Comparison of ENCODE assay signal across 15 cellular contexts in the genomic region with DNA sequence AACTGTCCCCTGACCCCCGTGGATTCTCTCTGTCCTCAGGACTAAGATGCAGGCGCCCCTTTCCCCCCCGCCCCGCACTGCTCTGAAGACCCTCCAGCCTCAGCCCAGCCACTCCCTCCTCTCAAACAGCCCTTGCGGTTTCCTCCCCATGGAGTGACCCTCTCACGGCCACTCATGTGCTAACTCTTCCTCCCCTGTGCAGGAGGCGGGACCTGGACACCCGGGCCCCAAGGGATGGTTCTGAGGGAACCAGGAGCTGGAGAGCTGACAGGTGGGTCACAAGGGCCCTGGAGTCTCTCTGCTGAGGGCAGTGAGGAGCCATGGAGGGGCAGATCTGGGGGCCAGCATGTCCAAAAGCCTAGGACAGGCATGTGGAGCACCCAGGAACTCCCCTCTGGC. TPM values are rescaled to one million over a fixed set of nuclear protein-coding genes. Genes with fewer than 3 reads are reported as not detected.
DNase-seq lines count a peak whose midpoint lies in the region; ATAC-seq and TF ChIP-seq lines count a peak whose summit lies in the region.
"Had no signal": no experiment of that assay in that cellular context is flagged by ENCODE, and none has a peak within 500 bp of the region (broad histone marks: within the 10 kb centered on the region; RNA-seq: fewer than 3 reads in every experiment).

No MANE protein-coding gene starts in this region.

- no peak for TF ChIP-seq POLR2A in esophagus squamous epithelium (IDR thresholded peaks at IDR 0.05)
- no peak for TF ChIP-seq POLR2A in ovary (IDR thresholded peaks at IDR 0.05)

- peaks cover 15% of the 10 kb centered on the region for H3K36me3 Mint-ChIP-seq in activated T-cell treated with anti-CD3 and anti-CD28 coated beads, Interleukin-2, amount 50 U/mL, for 24 hours (ENCODE audit: low read depth)

- 53 to 72% methylated on average over 2 to 6 of the region's 8 CpGs for WGBS in esophagus squamous epithelium, 2 donors
- 47 to 57% (median 50%) methylated on average over 8 of the region's 8 CpGs for WGBS in ovary, 3 donors

- intact Hi-C loops in esophagus squamous epithelium (cut with DNase I), result no loop called here
- intact Hi-C loops in ovary (cut with DNase I), result no loop called here

- peak overlapping the region in 1 of 11 experiments; percentile 14; a peak in 1 of 22 replicates for H3K27ac ChIP-seq in BLaER1 treated with 17β-estradiol and CSF1 and Interleukin-3, amounts not matched to agents 10 nM and 100 nM
- H3K27ac ChIP-seq in HEK293 (ENCODE audit: extremely low read depth, low read depth, low read length) (no peak overlapping the region), esophagus squamous epithelium (peak overlapping the region in 3 of 4 donors; percentile 95 to 97 (median 95)), ovary (peak overlapping the region; percentile 32 to 38)
- H3K27ac ChIP-seq: SJSA1 had no signal

- H3K36me3 ChIP-seq in BLaER1 treated with 17β-estradiol and CSF1 and Interleukin-3, amounts not matched to agents 10 nM and 100 nM, result peaks cover 0 to 26% (median 16%) of the 10 kb centered on the region in 11 experiments; a peak in 18 of 22 replicates
- H3K36me3 ChIP-seq in HEK293 (ENCODE audit: control insufficient read depth in 2 of 2, insufficient read depth in 1 of 2, low read length in 2 of 2) (no peaks in the 10 kb centered on the region), esophagus squamous epithelium (peaks cover 0 to 20% (median 0%) of the 10 kb centered on the region in 3 donors), ovary (no peaks in the 10 kb centered on the region)

- peaks cover 27 to 58% (median 45%) of the 10 kb centered on the region in 10 experiments for H3K4me1 ChIP-seq in BLaER1 treated with 17β-estradiol and CSF1 and Interleukin-3, amounts not matched to agents 10 nM and 100 nM
- H3K4me1 ChIP-seq in HEK293 (ENCODE audit: control insufficient read depth, insufficient read depth, low read length), result peaks cover 12% of the 10 kb centered on the region
- H3K4me1 ChIP-seq in esophagus squamous epithelium, result peaks cover 15 to 28% (median 16%) of the 10 kb centered on the region in 3 donors
- H3K4me1 ChIP-seq in ovary (ENCODE audit: insufficient read depth), result no peaks in the 10 kb centered on the region

- CTCF ChIA-PET in HEK293 (lab: Yijun Ruan, JAX), result interaction anchor here (0.6 to 2.3 kb wide), 7 partner anchors 9 to 318 kb away, joined by 3 to 24 read pairs (median 4); no protein-coding TSS in a partner anchor

- peaks cover 3 to 65% (median 60%) of the 10 kb centered on the region in 11 experiments; a peak in 20 of 22 replicates for H4K20me1 ChIP-seq in BLaER1 treated with 17β-estradiol and CSF1 and Interleukin-3, amounts not matched to agents 10 nM and 100 nM

- H3K4me2 ChIP-seq in BLaER1 treated with 17β-estradiol and CSF1 and Interleukin-3, amounts not matched to agents 10 nM and 100 nM, result peak overlapping the region; percentile 84 to 99 (median 90)

- H3K9me3 Mint-ChIP-seq in activated T-cell treated with anti-CD3 and anti-CD28 coated beads, Interleukin-2, amount 50 U/mL, for 24 hours, result no peaks in the 10 kb centered on the region

- no peaks in the 10 kb centered on the region for H3K27me3 ChIP-seq in BLaER1 treated with 17β-estradiol and CSF1 and Interleukin-3, amounts not matched to agents 10 nM and 100 nM
- no peaks in the 10 kb centered on the region for H3K27me3 ChIP-seq in esophagus squamous epithelium
- no peaks in the 10 kb centered on the region for H3K27me3 ChIP-seq in ovary
- H3K27me3 ChIP-seq: SJSA1 had no signal

- ATAC-seq in GM21576 (IDR thresholded peaks at IDR 0.05; ENCODE audit: unreplicated experiment), result no peak

- no peak for DNase-seq in esophagus squamous epithelium (lab: John Stamatoyannopoulos, UW)
- peak in 1 of 5 donors; percentile 46 for DNase-seq in ovary
- DNase-seq in NCI-H774 (lab: John Stamatoyannopoulos, UW), result no peak
- DNase-seq in activated T-cell treated with anti-CD3 and anti-CD28 coated beads, Interleukin-2, amount 50 U/mL, for 24 hours, result no peak
- DNase-seq in CD1c-positive myeloid dendritic cell (ENCODE audit: extremely low spot score), result no peak
- DNase-seq: activated CD4-positive, alpha-beta T cell treated with anti-CD3 and anti-CD28 coated beads for 48 hours; activated naive CD4-positive, alpha-beta T cell; cortex of kidney; DMS153; stimulated activated CD8-positive, alpha-beta memory T cell treated with anti-CD3 and anti-CD28 coated beads, Interleukin-4, amount 100 ng/mL, for 48 hours had no signal

- H3K27me3 Mint-ChIP-seq in activated T-cell treated with anti-CD3 and anti-CD28 coated beads, Interleukin-2, amount 50 U/mL, for 24 hours, result no peaks in the 10 kb centered on the region

- no peak overlapping the region for H3K4me3 Mint-ChIP-seq in activated T-cell treated with anti-CD3 and anti-CD28 coated beads, Interleukin-2, amount 50 U/mL, for 24 hours

- no peaks in the 10 kb centered on the region for H3K9me3 ChIP-seq in BLaER1 treated with 17β-estradiol and CSF1 and Interleukin-3, amounts not matched to agents 10 nM and 100 nM (replicated peaks in 1 of 11)
- H3K9me3 ChIP-seq in HEK293 (ENCODE audit: control insufficient read depth, insufficient read depth, low read depth, low read length) (no peaks in the 10 kb centered on the region), esophagus squamous epithelium (no peaks in the 10 kb centered on the region), ovary (no peaks in the 10 kb centered on the region)
- H3K9me3 ChIP-seq: SJSA1 had no signal

- H3K27ac Mint-ChIP-seq in activated T-cell treated with anti-CD3 and anti-CD28 coated beads, Interleukin-2, amount 50 U/mL, for 24 hours, result no peak overlapping the region

- peak overlapping the region in 10 of 11 experiments; percentile 6 to 96 (median 40); a peak in 16 of 22 replicates for H3K9ac ChIP-seq in BLaER1 treated with 17β-estradiol and CSF1 and Interleukin-3, amounts not matched to agents 10 nM and 100 nM

- H3K4me3 ChIP-seq in BLaER1 treated with 17β-estradiol and CSF1 and Interleukin-3, amounts not matched to agents 10 nM and 100 nM, result 0 out of 20 replicates have a peak overlapping the region, but pooled peaks of 2 of the 10 experiments have one; percentile 91 to 92
- H3K4me3 ChIP-seq in HEK293 (ENCODE audit: low read depth, low read length), result no peak overlapping the region
- H3K4me3 ChIP-seq in esophagus squamous epithelium, result no peak overlapping the region
- no peak overlapping the region for H3K4me3 ChIP-seq in ovary
- H3K4me3 ChIP-seq: SJSA1 had no signal

- no peak for TF ChIP-seq EP300 in ovary (IDR thresholded peaks at IDR 0.05)

- H3K4me1 Mint-ChIP-seq in activated T-cell treated with anti-CD3 and anti-CD28 coated beads, Interleukin-2, amount 50 U/mL, for 24 hours (ENCODE audit: low read depth), result peaks cover 22% of the 10 kb centered on the region

- POLR2A ChIA-PET in HEK293 (lab: Yijun Ruan, JAX), result interaction anchor here (0.6 to 1.1 kb wide), 3 partner anchors 50 to 167 kb away, joined by 3 to 7 read pairs (median 3); a partner anchor contains a TSS

- TF ChIP-seq CTCF in HEK293 (tag by site-specific recombination; IDR thresholded peaks at IDR 0.05) (no peak), esophagus squamous epithelium (IDR thresholded peaks at IDR 0.05) (no peak), ovary (IDR thresholded peaks at IDR 0.05) (no peak)

TF ChIP-seq in HEK293, 187 proteins besides CTCF, POLR2A, EP300 and RAD21:
- TF ChIP-seq ZNF341 (tag by site-specific recombination; IDR thresholded peaks at IDR 0.05; ENCODE audit: low read depth), result peak; percentile 76
- TF ChIP-seq OSR2 (tag by site-specific recombination; IDR thresholded peaks at IDR 0.05), result no peak
- no peak for TF ChIP-seq KLF16 (tag by site-specific recombination; IDR thresholded peaks at IDR 0.05)
- no peak for TF ChIP-seq ZNF48 (tag by site-specific recombination; IDR thresholded peaks at IDR 0.05)
- no peak for TF ChIP-seq ZNF596 (tag by site-specific recombination; IDR thresholded peaks at IDR 0.05)
- peak; percentile 15; the same call in 1 of the 2 replicates for TF ChIP-seq SP2 (tag by site-specific recombination; IDR thresholded peaks at IDR 0.05)
- TF ChIP-seq ZSCAN30 (tag by site-specific recombination; IDR thresholded peaks at IDR 0.05), result no peak

RNA-seq across cellular contexts. Expression of a gene that starts 1.9 kb away (rescaled TPM):
- total RNA-seq in esophagus squamous epithelium (10 to 100 TPM; 60.5 to 98.1 (median 78.7) TPM), ovary (10 to 100 TPM; 21.8 to 39.2 (median 31.7) TPM)
- polyA plus RNA-seq in ovary, result 10 to 100 TPM in 1 of 2 donors, 1 to 10 TPM in 1; 1.4 to 39.4 TPM

RNA-seq across cellular contexts. Expression of a gene that starts 5.0 kb away (rescaled TPM):
- total RNA-seq in esophagus squamous epithelium (not detected), ovary (not detected)
- not detected for polyA plus RNA-seq in ovary
- total RNA-seq: LHCN-M2, SJSA1 had no signal

RNA-seq across cellular contexts. Expression of a gene that starts 16.4 kb away (rescaled TPM):
- not detected for total RNA-seq in esophagus squamous epithelium
- total RNA-seq in ovary, result not detected
- not detected for polyA plus RNA-seq in ovary
- total RNA-seq: SJSA1 had no signal

RNA-seq across cellular contexts. Expression of a gene that starts 16.9 kb away (rescaled TPM):
- total RNA-seq in esophagus squamous epithelium, result 10 to 100 TPM in 1 of 4 donors, 1 to 10 TPM in 3; 4.4 to 22.0 (median 6.8) TPM
- 10 to 100 TPM in 2 of 7 donors, 1 to 10 TPM in 5; 3.8 to 18.4 (median 8.7) TPM for total RNA-seq in ovary
- polyA plus RNA-seq in ovary, result 1 to 10 TPM in 1 of 2 donors, not detected in 1; 8.7 TPM

RNA-seq across cellular contexts. Expression of a gene that starts 25.4 kb away (rescaled TPM):
- total RNA-seq in esophagus squamous epithelium (1 to 10 TPM; 1.3 to 4.3 (median 2.9) TPM), ovary (10 to 100 TPM in 6 of 7 donors, 1 to 10 TPM in 1; 9.2 to 40.4 (median 35.8) TPM)
- polyA plus RNA-seq in ovary, result 10 to 100 TPM in 1 of 2 donors, 1 to 10 TPM in 1; 3.2 to 23.5 TPM
